In genomic region chr5:160744253-160745112, GRCh38 we compare ENCODE assay signal across 22 cellular contexts.
A peak's percentile ranks its signal among the peaks of the same experiment; 100 is the strongest.
DNase-seq lines count a peak whose midpoint lies in the region; ATAC-seq and TF ChIP-seq lines count a peak whose summit lies in the region.
"Had no signal": no experiment of that assay in that cellular context is flagged by ENCODE, and none has a peak within 500 bp of the region (broad histone marks: within the 10 kb centered on the region; RNA-seq: fewer than 3 reads in every experiment).

No MANE protein-coding gene starts in this region.

- no peak overlapping the region for H3K4me3 Mint-ChIP-seq in activated CD4-positive, alpha-beta T cell treated with anti-CD3 and anti-CD28 coated beads, Interleukin-2, amount 10 ng/mL, durations not matched to agents 24 days and 14 days
- no peak overlapping the region for H3K4me3 Mint-ChIP-seq in WTC11
- H3K4me3 Mint-ChIP-seq in nephron progenitor cell: no peak overlapping the region
- H3K4me3 Mint-ChIP-seq: B cell; CD4-positive, alpha-beta T cell had no signal

- peaks cover 7% of the 10 kb centered on the region for H3K27me3 Mint-ChIP-seq in activated CD4-positive, alpha-beta T cell treated with anti-CD3 and anti-CD28 coated beads, Interleukin-2, amount 10 ng/mL, durations not matched to agents 24 days and 14 days
- H3K27me3 Mint-ChIP-seq in WTC11 (ENCODE audit: low read depth) (no peaks in the 10 kb centered on the region), nephron progenitor cell (ENCODE audit: low read depth, poor library complexity) (no peaks in the 10 kb centered on the region)
- H3K27me3 Mint-ChIP-seq: CD4-positive, alpha-beta T cell had no signal

- no peak overlapping the region for H2AFZ ChIP-seq in Karpas-422 (ENCODE audit: low read length)
- H2AFZ ChIP-seq: GM23248 had no signal

- TF ChIP-seq POLR2A in thyroid gland (IDR thresholded peaks at IDR 0.05): no peak

- TF ChIP-seq CTCF in WTC11 (IDR thresholded peaks at IDR 0.05) (no peak), nephron progenitor cell (IDR thresholded peaks at IDR 0.05) (no peak), thyroid gland (IDR thresholded peaks at IDR 0.05) (no peak)

- no peak overlapping the region for H3K27ac Mint-ChIP-seq in activated CD4-positive, alpha-beta T cell treated with anti-CD3 and anti-CD28 coated beads, Interleukin-2, amount 10 ng/mL, durations not matched to agents 24 days and 14 days
- H3K27ac Mint-ChIP-seq in WTC11 (no peak overlapping the region), nephron progenitor cell (peak overlapping the region; percentile 41)
- H3K27ac Mint-ChIP-seq: B cell; CD4-positive, alpha-beta T cell had no signal

- H3K27me3 ChIP-seq in thyroid gland (no peaks in the 10 kb centered on the region), Karpas-422 (ENCODE audit: low read length) (no peaks in the 10 kb centered on the region)

- ATAC-seq in WTC11 (peak; percentile 68), GM21529 (IDR thresholded peaks at IDR 0.05; ENCODE audit: unreplicated experiment) (no peak)
- ATAC-seq: HepG2, PC-3 had no signal

- CTCF ChIA-PET in WTC11 (lab: Charles Lee): interaction anchor here (0.5 kb wide), 1 partner anchor 8 kb away, joined by 4 read pairs; no protein-coding TSS in a partner anchor

- H3K27ac ChIP-seq in thyroid gland (peak overlapping the region; percentile 33 to 61 (median 53)), Karpas-422 (ENCODE audit: low read length) (no peak overlapping the region)
- H3K27ac ChIP-seq: GM23248 had no signal

- no peaks in the 10 kb centered on the region for H3K36me3 Mint-ChIP-seq in activated CD4-positive, alpha-beta T cell treated with anti-CD3 and anti-CD28 coated beads, Interleukin-2, amount 10 ng/mL, durations not matched to agents 24 days and 14 days (ENCODE audit: low read depth)
- no peaks in the 10 kb centered on the region for H3K36me3 Mint-ChIP-seq in WTC11
- no peaks in the 10 kb centered on the region for H3K36me3 Mint-ChIP-seq in nephron progenitor cell (ENCODE audit: low read depth)

- no peaks in the 10 kb centered on the region for H4K20me1 ChIP-seq in Karpas-422 (ENCODE audit: insufficient read depth, low read depth, low read length)

- H3K36me3 ChIP-seq in thyroid gland (no peaks in the 10 kb centered on the region), Karpas-422 (ENCODE audit: insufficient read depth, low read length) (no peaks in the 10 kb centered on the region)

- peak; percentile 15 for DNase-seq in activated CD4-positive, alpha-beta T cell treated with anti-CD3 and anti-CD28 coated beads, Interleukin-2, amount 10 ng/mL, durations not matched to agents 24 days and 14 days
- no peak for DNase-seq in activated CD4-positive, alpha-beta T cell treated with anti-CD3 and anti-CD28 coated beads, Interleukin-2, amount 50 U/mL, for 4 hours
- DNase-seq in WTC11 (ENCODE audit: low spot score): no peak
- DNase-seq in nephron progenitor cell: no peak
- DNase-seq in thyroid gland: no peak
- no peak for DNase-seq in Karpas-422
- no peak for DNase-seq in NCI-H524 treated with DMSO at 0.1 percent for 48 hours (lab: John Stamatoyannopoulos, UW)
- DNase-seq: 8988T; Caco-2; CD4-positive, alpha-beta T cell; GDM1; GM23248; KBM-7; NCI-H1436 treated with DMSO at 0.1 percent for 48 hours; NCI-H2029 treated with DMSO at 0.1 percent for 48 hours; NCI-H2171 treated with DMSO at 0.1 percent for 48 hours; NCI-H446 treated with DMSO at 0.1 percent for 48 hours; NCI-H82; PC-3 had no signal

- 69 to 84% methylated on average over 7 of the region's 7 CpGs for WGBS in thyroid gland, 2 donors

- no peaks in the 10 kb centered on the region for H3K4me1 Mint-ChIP-seq in activated CD4-positive, alpha-beta T cell treated with anti-CD3 and anti-CD28 coated beads, Interleukin-2, amount 10 ng/mL, durations not matched to agents 24 days and 14 days
- peaks cover 19% of the 10 kb centered on the region for H3K4me1 Mint-ChIP-seq in WTC11
- no peaks in the 10 kb centered on the region for H3K4me1 Mint-ChIP-seq in nephron progenitor cell
- H3K4me1 Mint-ChIP-seq: B cell had no signal

- no peaks in the 10 kb centered on the region for H3K9me2 ChIP-seq in Karpas-422 (replicated peaks; ENCODE audit: insufficient read depth, low read length)

- no peaks in the 10 kb centered on the region for H3K79me2 ChIP-seq in Karpas-422 (ENCODE audit: low read length)

- intact Hi-C loops in activated CD4-positive, alpha-beta T cell treated with anti-CD3 and anti-CD28 coated beads, Interleukin-2, amount 10 ng/mL, durations not matched to agents 24 days and 14 days (cut with micrococcal nuclease): no loop called here
- intact Hi-C loops in thyroid gland (cut with DNase I): no loop called here

- H3K4me2 ChIP-seq in Karpas-422 (ENCODE audit: low read depth, low read length, poor library complexity, severe bottlenecking): no peak overlapping the region

- H3K4me1 ChIP-seq in thyroid gland (peaks cover 32 to 42% of the 10 kb centered on the region in 2 donors), Karpas-422 (ENCODE audit: low read length) (no peaks in the 10 kb centered on the region)
- H3K4me1 ChIP-seq: Caco-2 had no signal

- no peak overlapping the region for H3K9ac ChIP-seq in Karpas-422 (ENCODE audit: low read length)
- H3K9ac ChIP-seq: GM23248 had no signal

- no peak overlapping the region for H3K4me3 ChIP-seq in thyroid gland (replicated peaks in 1 of 3)
- no peak overlapping the region for H3K4me3 ChIP-seq in Karpas-422 (ENCODE audit: low read length)
- H3K4me3 ChIP-seq: GM23248 had no signal

- H3K9me3 ChIP-seq in thyroid gland: no peaks in the 10 kb centered on the region
- no peaks in the 10 kb centered on the region for H3K9me3 ChIP-seq in Karpas-422 (ENCODE audit: low read length)
- H3K9me3 ChIP-seq: Caco-2 had no signal

- POLR2A ChIA-PET in WTC11 (lab: Charles Lee): no interaction called here

- H3K9me3 Mint-ChIP-seq in activated CD4-positive, alpha-beta T cell treated with anti-CD3 and anti-CD28 coated beads, Interleukin-2, amount 10 ng/mL, durations not matched to agents 24 days and 14 days: no peaks in the 10 kb centered on the region
- no peaks in the 10 kb centered on the region for H3K9me3 Mint-ChIP-seq in WTC11
- H3K9me3 Mint-ChIP-seq in nephron progenitor cell: no peaks in the 10 kb centered on the region
- H3K9me3 Mint-ChIP-seq: CD4-positive, alpha-beta T cell had no signal

TF ChIP-seq in WTC11, 78 proteins besides CTCF, POLR2A, EP300 and RAD21:
- TF ChIP-seq ZNF121 (CRISPR knock-in tag; IDR thresholded peaks at IDR 0.05) (no peak), ARID4B (CRISPR knock-in tag; IDR thresholded peaks at IDR 0.05; ENCODE audit: borderline replicate concordance) (no peak), ZMAT4 (CRISPR knock-in tag; IDR thresholded peaks at IDR 0.05) (no peak)
TF ChIP-seq in WTC11: peak in this region for 0.
